Comparison of ENCODE assay signal across 20 cellular contexts in genomic region chr1:150799104-150799503, GRCh38.
"Had no signal": no experiment of that assay in that cellular context is flagged by ENCODE, and none has a peak within 500 bp of the region (broad histone marks: within the 10 kb centered on the region; RNA-seq: fewer than 3 reads in every experiment).

No MANE protein-coding gene starts in this region.

- H3K9me3 ChIP-seq: gastrocnemius medialis, mucosa of descending colon, pancreas, stomach, thyroid gland, vagina had no signal

- H3K4me3 ChIP-seq: coronary artery, gastrocnemius medialis, lung, mucosa of descending colon, pancreas, stomach, thyroid gland, vagina had no signal

- DNase-seq: dermis blood vessel endothelial cell; effector memory CD4-positive, alpha-beta T cell; gastrocnemius medialis; head of caudate nucleus; mucosa of descending colon; naive B cell; occipital lobe; pancreas; small intestine; stimulated activated CD4-positive, alpha-beta T cell treated with anti-CD3 and anti-CD28 coated beads, Interleukin-12 subunit alpha, Interleukin-12 subunit beta, amount 100 ng/mL, for 4 hours; stimulated activated CD4-positive, alpha-beta T cell treated with anti-CD3 and anti-CD28 coated beads, Interleukin-1b, Interleukin-23, amount 100 ng/mL, for 48 hours; stimulated activated CD4-positive, alpha-beta T cell treated with anti-CD3 and anti-CD28 coated beads, Interleukin-4, amount 100 ng/mL, for 1 hour; stimulated activated CD8-positive, alpha-beta memory T cell treated with anti-CD3 and anti-CD28 coated beads, Interleukin-4, amount 100 ng/mL, for 48 hours; stimulated activated naive CD4-positive, alpha-beta T cell treated with Interleukin-2 at 50 U/mL for 16 hours; stomach; thyroid gland; trophoblast cell had no signal

- H3K4me1 ChIP-seq: gastrocnemius medialis, pancreas, stomach, thyroid gland, vagina had no signal

- H3K27ac ChIP-seq: coronary artery, gastrocnemius medialis, pancreas, stomach, thyroid gland, vagina had no signal

- H3K27me3 ChIP-seq: gastrocnemius medialis, pancreas, stomach, thyroid gland, vagina had no signal
